ENCODE assay signal across 22 cellular contexts in the genomic region with DNA sequence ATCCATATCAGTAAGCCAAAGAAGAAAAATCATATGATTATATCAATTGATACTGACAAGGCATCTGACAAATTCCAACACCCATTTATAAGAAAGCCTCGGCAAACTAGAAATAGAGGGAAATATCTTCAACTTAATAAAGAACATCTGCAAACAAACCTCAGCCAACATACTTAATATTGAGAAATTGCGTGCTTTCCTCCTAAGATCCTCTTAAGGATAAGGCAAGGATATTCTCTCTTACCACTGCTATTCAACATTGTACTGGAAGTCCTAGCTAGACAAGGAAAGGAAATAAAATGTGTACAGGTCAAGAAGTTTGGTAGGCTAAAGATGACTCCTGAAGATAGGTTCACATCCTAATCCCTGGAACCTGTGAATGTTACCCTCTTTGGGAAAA.
A peak's percentile ranks its signal among the peaks of the same experiment; 100 is the strongest.
DNase-seq lines count a peak whose midpoint lies in the region; ATAC-seq, FAIRE-seq and TF ChIP-seq lines count a peak whose summit lies in the region.
"Had no signal": no experiment of that assay in that cellular context is flagged by ENCODE, and none has a peak within 500 bp of the region (broad histone marks: within the 10 kb centered on the region; RNA-seq: fewer than 3 reads in every experiment).

No MANE protein-coding gene starts in this region.

- H3K79me2 ChIP-seq in H1 (ENCODE audit: control insufficient read depth in 1 of 2, insufficient read depth in 2 of 2, low read length in 2 of 2), result no peaks in the 10 kb centered on the region
- no peaks in the 10 kb centered on the region for H3K79me2 ChIP-seq in HepG2 (ENCODE audit: insufficient read depth, low read length)

- TF ChIP-seq POLR2A in H1 (IDR thresholded peaks at IDR 0.05; ENCODE audit: control extremely low read depth in 1 of 2, low read depth in 2 of 2, low read length in 2 of 2), result no peak
- TF ChIP-seq POLR2A in HepG2 (IDR thresholded peaks at IDR 0.05; ENCODE audit: insufficient read depth in 1 of 2, low read depth in 2 of 2, low read length in 2 of 2), result no peak

- H2BK120ac ChIP-seq in H1 (replicated peaks; ENCODE audit: low read depth, low read length), result no peak overlapping the region

- no peak overlapping the region for H3K14ac ChIP-seq in H1 (ENCODE audit: insufficient read length)

- ATAC-seq in HG03097 (IDR thresholded peaks at IDR 0.05; ENCODE audit: low FRiP score, unreplicated experiment), result no peak
- no peak for ATAC-seq in HepG2
- no peak for ATAC-seq in GM19395 (IDR thresholded peaks at IDR 0.05; ENCODE audit: unreplicated experiment)

- H2AK5ac ChIP-seq in H1 (ENCODE audit: low read depth, low read length), result no peak overlapping the region

- H3K56ac ChIP-seq in H1 (replicated peaks; ENCODE audit: insufficient read length, low read depth, low read length), result no peak overlapping the region

- TF ChIP-seq EP300 in H1 (IDR thresholded peaks at IDR 0.05; ENCODE audit: borderline replicate concordance in 1 of 2, low read depth in 2 of 2, low read length in 2 of 2) (no peak), HepG2 (IDR thresholded peaks at IDR 0.05; ENCODE audit: low read depth in 2 of 2, low read length in 2 of 2) (no peak), HepG2 (CRISPR knock-in tag; IDR thresholded peaks at IDR 0.05; ENCODE audit: borderline replicate concordance) (no peak)

- H2AFZ ChIP-seq in H1 (ENCODE audit: low read length) (no peak overlapping the region), HepG2 (ENCODE audit: low read length) (no peak overlapping the region)
- H2AFZ ChIP-seq: PC-9 had no signal

- H3K23ac ChIP-seq in H1 (ENCODE audit: insufficient read length), result peak overlapping the region; percentile 27

- H3K36me3 Mint-ChIP-seq in CD4-positive, alpha-beta memory T cell, result peaks cover 18 to 29% of the 10 kb centered on the region in 2 donors

- no peak overlapping the region for H2BK12ac ChIP-seq in H1 (ENCODE audit: low read depth, low read length)

- H4K8ac ChIP-seq in H1 (ENCODE audit: extremely low read depth, insufficient read depth, low read length), result no peak overlapping the region

- DNase-seq in GM03348 (ENCODE audit: low spot score) (peak; percentile 58), H1 (ENCODE audit: low read depth in 1 of 2, low spot score in 2 of 2) (no peak), fibroblast of villous mesenchyme (ENCODE audit: low read depth) (peak; percentile 27), HepG2 (ENCODE audit: low spot score) (no peak)
- no peak for DNase-seq in CD4-positive, alpha-beta memory T cell
- DNase-seq: COR-L47, DMS79 treated with DMSO at 0.1 percent for 48 hours, H9, HFFc6, NCI-H1105, NCI-H146, NCI-H2029, NCI-H2227 treated with DMSO at 0.1 percent for 48 hours, NCI-H510A, PC-9, RPMI8226, SHP77 had no signal

- in situ Hi-C loops in HepG2 (cut with HindIII; ENCODE audit: extremely low pct_ligation_motif_present, low pct_unique_long_range_greater_than_20kb), result no loop called here

- WGBS in H1 (ENCODE audit: extremely low coverage in 1 of 2, insufficient coverage in 1 of 2, insufficient read length in 1 of 2, insufficient replicate concordance in 2 of 2, low coverage in 1 of 2, low lambda C conversion rate in 2 of 2, missing lambda C conversion rate in 1 of 2), 2 experiments, result 78% methylated on average over 2 of the region's 2 CpGs; no CpG with 5 or more reads in 1 of the 2 experiments
- WGBS in HepG2 (ENCODE audit: low lambda C conversion rate), result 92% methylated on average over 2 of the region's 2 CpGs

- no peak overlapping the region for H3K4me3 Mint-ChIP-seq in CD4-positive, alpha-beta memory T cell
- H3K4me3 Mint-ChIP-seq: B cell, H9, HFFc6 had no signal

- CTCF ChIA-PET in H1 (lab: Charles Lee; ENCODE audit: partially characterized antibody) (interaction anchor here (1.9 kb wide), 1 partner anchor 9 kb away, joined by 4 read pairs; no protein-coding TSS in a partner anchor), HepG2 (lab: Yijun Ruan, JAX; ENCODE audit: low intra/inter-chr PET ratio, low total read pairs) (no interaction called here)
- CTCF ChIA-PET in CD4-positive, alpha-beta memory T cell (lab: Charles Lee; ENCODE audit: partially characterized antibody), result no interaction called here

- H4K20me1 ChIP-seq in H1 (replicated peaks in 1 of 2; ENCODE audit: control insufficient read depth in 1 of 2, insufficient read depth in 2 of 2, low read length in 2 of 2) (no peaks in the 10 kb centered on the region), HepG2 (ENCODE audit: insufficient read depth, low read length) (no peaks in the 10 kb centered on the region)

- no peak overlapping the region for H3K18ac ChIP-seq in H1 (ENCODE audit: extremely low read depth, low read length)

- no peak overlapping the region for H4K91ac ChIP-seq in H1 (replicated peaks; ENCODE audit: insufficient read length, low read length)

- no peaks in the 10 kb centered on the region for H3K36me3 ChIP-seq in H1 (ENCODE audit: control insufficient read depth in 2 of 4, insufficient read depth in 4 of 4, low read length in 3 of 4)
- H3K36me3 ChIP-seq in HepG2 (replicated peaks in 1 of 2; ENCODE audit: control insufficient read depth in 1 of 2, insufficient read depth in 2 of 2, low read length in 2 of 2), result no peaks in the 10 kb centered on the region; a peak in 2 of 5 replicates
- H3K36me3 ChIP-seq in CD4-positive, alpha-beta memory T cell (ENCODE audit: insufficient read depth, low read length), result no peaks in the 10 kb centered on the region

- no peak overlapping the region for H2BK20ac ChIP-seq in H1 (ENCODE audit: low read length)

- H3K4me2 ChIP-seq in H1 (ENCODE audit: insufficient read depth in 1 of 2, low read depth in 2 of 2, low read length in 2 of 2), result no peak overlapping the region
- no peak overlapping the region for H3K4me2 ChIP-seq in HepG2 (ENCODE audit: low read depth, low read length)
- H3K4me2 ChIP-seq: KMS-11, PC-9 had no signal

- H3K27me3 Mint-ChIP-seq in CD4-positive, alpha-beta memory T cell, result no peaks in the 10 kb centered on the region
- H3K27me3 Mint-ChIP-seq: B cell had no signal

- TF ChIP-seq RAD21 in H1 (IDR thresholded peaks at IDR 0.05 in 1 of 2, conservative IDR thresholded peaks at IDR 0.05 in 1 of 2; ENCODE audit: low read depth in 2 of 2, low read length in 2 of 2) (no peak), HepG2 (CRISPR knock-in tag; IDR thresholded peaks at IDR 0.05) (no peak)

- no peak overlapping the region for H3K27ac ChIP-seq in H1 (ENCODE audit: low read depth, low read length)
- H3K27ac ChIP-seq in HepG2 (ENCODE audit: extremely low read length, insufficient read depth, low read length), result no peak overlapping the region
- H3K27ac ChIP-seq in CD4-positive, alpha-beta memory T cell (ENCODE audit: low read depth, low read length), result no peak overlapping the region
- H3K27ac ChIP-seq: KMS-11, PC-9 had no signal

- intact Hi-C loops in HepG2 (cut with micrococcal nuclease; ENCODE audit: unreplicated experiment), result no loop called here
- intact Hi-C loops in CD4-positive, alpha-beta memory T cell (cut with micrococcal nuclease), result no loop called here

- no peak overlapping the region for H4K5ac ChIP-seq in H1 (ENCODE audit: insufficient read length, low read depth, low read length)

- H3K9ac ChIP-seq in H1 (replicated peaks in 1 of 4; ENCODE audit: extremely low read depth in 1 of 4, low read depth in 3 of 4, low read length in 3 of 4), result no peak overlapping the region
- H3K9ac ChIP-seq in HepG2 (ENCODE audit: insufficient read depth, low read depth, low read length), result no peak overlapping the region
- H3K9ac ChIP-seq: KMS-11 had no signal

- H3K4me1 Mint-ChIP-seq in CD4-positive, alpha-beta memory T cell, result peaks cover 0 to 3% (median 0%) of the 10 kb centered on the region in 4 donors
- H3K4me1 Mint-ChIP-seq: B cell had no signal

- H2BK15ac ChIP-seq in H1 (ENCODE audit: low read length), result no peak overlapping the region

- no peak overlapping the region for H3K27ac Mint-ChIP-seq in CD4-positive, alpha-beta memory T cell
- H3K27ac Mint-ChIP-seq: B cell, H9, HFFc6 had no signal

- H3K4ac ChIP-seq in H1 (replicated peaks; ENCODE audit: insufficient read length, low read depth, low read length), result no peak overlapping the region

- peaks cover 0 to 2% of the 10 kb centered on the region in 2 experiments; a peak in 1 of 4 replicates for H3K9me3 ChIP-seq in H1 (ENCODE audit: insufficient read depth in 2 of 2, low read depth in 1 of 2, low read length in 1 of 2)
- H3K9me3 ChIP-seq in HepG2 (ENCODE audit: low read length), result no peaks in the 10 kb centered on the region
- H3K9me3 ChIP-seq in CD4-positive, alpha-beta memory T cell (ENCODE audit: control insufficient read depth in 1 of 2, low read length in 2 of 2), result no peaks in the 10 kb centered on the region

- H3K27me3 ChIP-seq in H1 (replicated peaks in 1 of 4; ENCODE audit: control insufficient read depth in 3 of 4, extremely low read depth in 1 of 4, insufficient read depth in 3 of 4, low read length in 3 of 4), result no peaks in the 10 kb centered on the region
- no peaks in the 10 kb centered on the region; a peak in 1 of 5 replicates for H3K27me3 ChIP-seq in HepG2 (ENCODE audit: control insufficient read depth in 1 of 2, insufficient read depth in 2 of 2, low read length in 2 of 2)
- H3K27me3 ChIP-seq in CD4-positive, alpha-beta memory T cell (ENCODE audit: insufficient read depth, low read length), result no peaks in the 10 kb centered on the region

- POLR2A ChIA-PET in H1 (lab: Charles Lee; ENCODE audit: partially characterized antibody) (interaction anchor here (1.1 kb wide), 1 partner anchor 16 kb away, joined by 3 read pairs; no protein-coding TSS in a partner anchor), HepG2 (lab: Yijun Ruan, JAX) (no interaction called here)
- POLR2A ChIA-PET in CD4-positive, alpha-beta memory T cell (lab: Charles Lee; ENCODE audit: partially characterized antibody), result no interaction called here

- no TSS peak for BruUV-seq in HepG2 (replicated peaks; lab: Mats Ljungman, UMichigan)

- TF ChIP-seq CTCF in H1 (IDR thresholded peaks at IDR 0.05; ENCODE audit: control extremely low read depth in 1 of 3, insufficient read depth in 1 of 3, low read depth in 1 of 3, low read length in 3 of 3) (no peak), fibroblast of villous mesenchyme (IDR thresholded peaks at IDR 0.05; ENCODE audit: insufficient read depth, low read depth, low read length) (no peak), HepG2 (CRISPR knock-in tag; IDR thresholded peaks at IDR 0.05) (no peak)

- no peak for FAIRE-seq in H1 (lab: Jason Lieb, UNC)
- FAIRE-seq in HepG2 (lab: Jason Lieb, UNC), result no peak
- FAIRE-seq: GM18507 had no signal

- H3K4me3 ChIP-seq in H1 (ENCODE audit: extremely low read depth in 1 of 4, insufficient read depth in 2 of 4, low read depth in 3 of 4, low read length in 4 of 4), result no peak overlapping the region
- H3K4me3 ChIP-seq in fibroblast of villous mesenchyme (ENCODE audit: low read depth, low read length), result no peak overlapping the region
- H3K4me3 ChIP-seq in HepG2 (replicated peaks in 1 of 3; ENCODE audit: insufficient read depth in 1 of 3, low read depth in 2 of 3, low read length in 3 of 3), result no peak overlapping the region
- no peak overlapping the region for H3K4me3 ChIP-seq in CD4-positive, alpha-beta memory T cell (ENCODE audit: low read length in 2 of 2)
- H3K4me3 ChIP-seq: PC-9 had no signal

- peaks cover 0 to 13% (median 6%) of the 10 kb centered on the region in 8 donors for H3K9me3 Mint-ChIP-seq in CD4-positive, alpha-beta memory T cell

- H3K79me1 ChIP-seq in H1 (ENCODE audit: low read depth, low read length), result no peaks in the 10 kb centered on the region

- H2BK5ac ChIP-seq in H1 (ENCODE audit: low read depth, low read length), result no peak overlapping the region

- H3K4me1 ChIP-seq in H1 (replicated peaks in 1 of 4; ENCODE audit: control insufficient read depth in 3 of 4, insufficient read depth in 4 of 4, low read length in 3 of 4) (0 out of 7 replicates have a peak, but pooled peaks cover 0 to 6% (median 0%) of the 10 kb centered on the region in 4 experiments), HepG2 (ENCODE audit: insufficient read depth, low read length) (peaks cover 9% of the 10 kb centered on the region)
- no peaks in the 10 kb centered on the region for H3K4me1 ChIP-seq in CD4-positive, alpha-beta memory T cell (ENCODE audit: insufficient read depth, low read length)

- no peaks in the 10 kb centered on the region for H3K23me2 ChIP-seq in H1 (ENCODE audit: low read depth, low read length)

Comparison
In these comparisons a context has a peak if more than half of its experiments do, and no peak if none do; other contexts are left out.
1. DNase-seq: peak in GM03348 (single experiment) and fibroblast of villous mesenchyme (single experiment); none in H1 (0 of 2), HepG2 (single experiment) and CD4-positive, alpha-beta memory T cell (0 of 5).